In the genomic region with DNA sequence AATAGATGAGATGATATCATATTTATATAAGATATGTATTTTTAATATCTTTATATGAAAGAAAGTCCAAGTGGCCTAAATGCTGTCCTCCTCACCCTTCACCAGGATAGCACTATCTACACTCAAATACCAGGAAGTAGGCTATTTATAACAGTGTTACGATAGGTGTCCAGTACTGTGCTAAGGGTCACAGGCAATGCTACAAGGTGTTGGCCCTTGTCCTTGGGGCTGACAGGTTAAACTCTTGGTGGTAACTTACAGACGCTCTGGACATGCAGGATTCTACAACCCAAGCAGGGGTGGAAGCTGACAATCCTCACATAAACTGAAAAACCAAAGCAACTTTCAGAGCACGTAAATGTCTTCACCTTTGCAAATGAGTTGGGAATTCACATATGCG, we compare ENCODE assay signal across 14 cellular contexts.
"Had no signal": no experiment of that assay in that cellular context is flagged by ENCODE, and none has a peak within 500 bp of the region (broad histone marks: within the 10 kb centered on the region; RNA-seq: fewer than 3 reads in every experiment).

No MANE protein-coding gene starts in this region.

- H3K27me3 ChIP-seq: breast epithelium, spleen, thyroid gland, vagina had no signal

- H3K9me3 ChIP-seq: breast epithelium, spleen, thyroid gland, vagina had no signal

- H3K4me3 ChIP-seq: breast epithelium, spleen, thyroid gland, vagina had no signal

- H3K4me1 ChIP-seq: breast epithelium had no signal

- ATAC-seq: activated T-helper 17 cell treated with anti-CD3 and anti-CD28 coated beads, Interleukin-2, amount 50 U/mL, for 72 hours; sciatic nerve had no signal

- H3K36me3 ChIP-seq: breast epithelium, spleen, thyroid gland, vagina had no signal

- DNase-seq: activated CD4-positive, alpha-beta T cell treated with anti-CD3 and anti-CD28 coated beads for 1 hour; activated CD4-positive, alpha-beta T cell treated with anti-CD3 and anti-CD28 coated beads, Interleukin-2, amount 50 U/mL, for 4 hours; activated naive CD4-positive, alpha-beta T cell treated with Interleukin-2 at 50 U/mL for 16 hours; anterior cingulate cortex; dermis blood vessel endothelial cell; nephron progenitor cell; occipital lobe; spleen; thyroid gland had no signal

- H3K27ac ChIP-seq: breast epithelium, spleen, thyroid gland, vagina, VCaP had no signal
